Comparison of ENCODE assay signal across 8 cellular contexts in the genomic region with DNA sequence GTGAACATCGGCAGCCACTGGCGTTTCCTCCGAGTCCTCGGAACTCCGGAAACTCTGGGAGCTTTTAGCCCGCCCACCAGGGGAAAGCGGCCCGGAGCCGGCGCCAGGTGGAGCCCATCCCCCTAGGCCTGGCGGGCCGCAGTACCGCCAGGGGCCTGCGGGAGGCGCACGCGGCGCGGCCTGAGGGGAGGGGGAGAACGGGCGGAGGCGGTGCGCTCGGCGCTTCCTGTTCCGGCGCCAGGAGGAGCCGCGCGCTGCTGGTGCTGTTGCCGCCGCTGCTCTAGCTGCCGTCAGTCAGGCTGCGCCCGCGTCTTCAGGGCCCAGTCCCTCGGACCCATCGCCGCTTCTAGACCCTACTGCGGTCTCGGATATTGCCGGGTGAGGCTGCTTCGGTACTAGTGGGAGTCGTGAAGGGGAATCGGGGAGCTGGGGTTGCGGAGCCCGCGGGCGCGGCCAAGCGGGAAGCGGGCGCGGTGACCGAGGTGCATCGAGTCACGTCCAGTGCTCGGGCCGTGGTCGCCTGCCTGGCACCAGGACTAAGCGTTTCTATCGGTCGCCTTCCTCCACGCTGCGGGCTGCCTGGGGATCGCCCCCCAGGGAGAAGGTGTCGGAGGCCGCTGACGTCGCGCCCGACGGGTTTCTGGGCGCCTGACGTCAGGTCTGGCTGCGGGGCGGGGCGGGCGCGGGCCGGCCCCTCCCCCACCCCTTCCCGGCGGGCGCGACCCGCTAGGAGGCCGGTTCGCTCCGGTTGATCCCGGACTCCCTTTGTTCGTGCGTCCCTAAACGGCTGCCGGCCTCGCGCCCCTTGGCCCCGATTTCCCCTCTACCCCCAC. TPM values are rescaled to one million over a fixed set of nuclear protein-coding genes. Genes with fewer than 3 reads are reported as not detected.
DNase-seq lines count a peak whose midpoint lies in the region; ATAC-seq and TF ChIP-seq lines count a peak whose summit lies in the region.

A gene (plus strand): TSS at position 222 of the 833 bp plus-strand sequence. CDS start 10,037 bp downstream, outside the sequence.

- H3K4me2 ChIP-seq in MM.1S (ENCODE audit: low read depth, low read length): peak within 1 kb of the TSS; percentile 57

- H3K9ac ChIP-seq in MM.1S (ENCODE audit: low read length) (peak within 1 kb of the TSS; percentile 99), subcutaneous abdominal adipose tissue (ENCODE audit: low read length in 5 of 5) (peak within 1 kb of the TSS; percentile 96 to 100 (median 100))

- peaks cover 44% of the 10 kb centered on the region for H3K79me2 ChIP-seq in MM.1S (ENCODE audit: low read length)

- peaks cover 14% of the 10 kb centered on the region for H3F3A ChIP-seq in MM.1S (ENCODE audit: insufficient read depth, low read length)

- in situ Hi-C loops in HAP-1 (cut with MboI; ENCODE audit: low sequenced_read_pairs): no loop called here

- TF ChIP-seq CTCF in MM.1S (IDR thresholded peaks at IDR 0.05; ENCODE audit: low read length): peak; percentile 74
- TF ChIP-seq CTCF in foreskin keratinocyte (conservative IDR thresholded peaks at IDR 0.05): peak; percentile 100

- peak; percentile 91 for DNase-seq in GDM1 (lab: John Stamatoyannopoulos, UW)
- peak; percentile 82 to 94 for DNase-seq in HAP-1 (ENCODE audit: low spot score in 2 of 2)
- peak; percentile 72 for DNase-seq in MM.1S
- peak; percentile 30 for DNase-seq in SIG-M5 (lab: John Stamatoyannopoulos, UW)
- DNase-seq in activated gamma-delta T cell treated with Interleukin-2 at 50 U/mL for 16 hours: peak; percentile 88
- DNase-seq in foreskin keratinocyte: peak; percentile 88 to 92

- peaks cover 23% of the 10 kb centered on the region for H3K4me1 ChIP-seq in HAP-1
- H3K4me1 ChIP-seq in MM.1S (ENCODE audit: low read length): no peaks in the 10 kb centered on the region
- H3K4me1 ChIP-seq in foreskin keratinocyte: no peaks in the 10 kb centered on the region
- peaks cover 16% of the 10 kb centered on the region for H3K4me1 ChIP-seq in neuron (ENCODE audit: insufficient read depth, low read length)
- peaks cover 0 to 26% (median 19%) of the 10 kb centered on the region in 5 donors for H3K4me1 ChIP-seq in subcutaneous abdominal adipose tissue (ENCODE audit: control insufficient read depth in 5 of 5, insufficient read depth in 5 of 5, low read length in 5 of 5)

- peak within 1 kb of the TSS; percentile 100 for H3K4me3 ChIP-seq in HAP-1
- peak within 1 kb of the TSS; percentile 93 for H3K4me3 ChIP-seq in MM.1S (ENCODE audit: low read length)
- H3K4me3 ChIP-seq in neuron (ENCODE audit: low read length): peak within 1 kb of the TSS; percentile 87
- H3K4me3 ChIP-seq in subcutaneous abdominal adipose tissue (ENCODE audit: low read depth in 1 of 5, low read length in 5 of 5): peak within 1 kb of the TSS; percentile 77 to 98 (median 97)

- H3K36me3 ChIP-seq in HAP-1 (replicated peaks) (peaks cover 30% of the 10 kb centered on the region), MM.1S (replicated peaks; ENCODE audit: insufficient read depth, low read length) (no peaks in the 10 kb centered on the region), neuron (ENCODE audit: insufficient read depth, low read length) (peaks cover 32% of the 10 kb centered on the region), subcutaneous abdominal adipose tissue (ENCODE audit: control insufficient read depth in 5 of 5, insufficient read depth in 5 of 5, low read length in 5 of 5) (peaks cover 0 to 2% (median 0%) of the 10 kb centered on the region in 5 donors)

- H4K20me1 ChIP-seq in MM.1S (ENCODE audit: insufficient read depth, low read length): peaks cover 7% of the 10 kb centered on the region; the same call in 1 of the 2 replicates

- ATAC-seq in foreskin keratinocyte: peak; percentile 91

- H3K9me3 ChIP-seq in HAP-1 (no peaks in the 10 kb centered on the region), MM.1S (replicated peaks; ENCODE audit: insufficient read depth, low read length) (no peaks in the 10 kb centered on the region), neuron (ENCODE audit: low read length) (peaks cover 9% of the 10 kb centered on the region), subcutaneous abdominal adipose tissue (ENCODE audit: control insufficient read depth in 5 of 5, low read length in 5 of 5) (no peaks in the 10 kb centered on the region)

- H3K9me2 ChIP-seq in MM.1S (replicated peaks; ENCODE audit: insufficient read depth, low read length): no peaks in the 10 kb centered on the region

- peak within 1 kb of the TSS; percentile 97 for H3K27ac ChIP-seq in MM.1S (ENCODE audit: low read length)
- H3K27ac ChIP-seq in foreskin keratinocyte: peak within 1 kb of the TSS; percentile 98
- peak within 1 kb of the TSS; percentile 99 for H3K27ac ChIP-seq in subcutaneous abdominal adipose tissue (ENCODE audit: low read depth, low read length)

- H3K27me3 ChIP-seq in HAP-1 (ENCODE audit: low read depth) (no peaks in the 10 kb centered on the region), MM.1S (replicated peaks; ENCODE audit: insufficient read depth, low read length) (no peaks in the 10 kb centered on the region), foreskin keratinocyte (no peaks in the 10 kb centered on the region), neuron (ENCODE audit: insufficient read depth, low read length) (no peaks in the 10 kb centered on the region), subcutaneous abdominal adipose tissue (ENCODE audit: control insufficient read depth in 5 of 5, insufficient read depth in 4 of 5, low read length in 5 of 5) (no peaks in the 10 kb centered on the region)

- H2AFZ ChIP-seq in MM.1S (ENCODE audit: low read length) (peak within 1 kb of the TSS; percentile 77), neuron (ENCODE audit: low read depth, low read length) (peak within 1 kb of the TSS; percentile 44)

RNA-seq across cellular contexts. Expression of the gene that starts here (rescaled TPM):
- 72.8 and 73.9 TPM in 2 replicates for total RNA-seq in foreskin keratinocyte
- 38.7 and 44.5 TPM in 2 replicates for polyA plus RNA-seq in foreskin keratinocyte

Comparison
In these comparisons a context has a peak if more than half of its experiments do, and no peak if none do; other contexts are left out.
1. Peak in every context shown above with its lines: DNase-seq, ATAC-seq, H3K4me3 ChIP-seq and H3K27ac ChIP-seq.
2. DNase-seq: peak in every context shown above with its lines; median percentile 91 in GDM1; 90 in foreskin keratinocyte; 88 in HAP-1; 88 in activated gamma-delta T cell treated with Interleukin-2 at 50 U/mL for 16 hours; 72 in MM.1S; 30 in SIG-M5.